In the genomic region with DNA sequence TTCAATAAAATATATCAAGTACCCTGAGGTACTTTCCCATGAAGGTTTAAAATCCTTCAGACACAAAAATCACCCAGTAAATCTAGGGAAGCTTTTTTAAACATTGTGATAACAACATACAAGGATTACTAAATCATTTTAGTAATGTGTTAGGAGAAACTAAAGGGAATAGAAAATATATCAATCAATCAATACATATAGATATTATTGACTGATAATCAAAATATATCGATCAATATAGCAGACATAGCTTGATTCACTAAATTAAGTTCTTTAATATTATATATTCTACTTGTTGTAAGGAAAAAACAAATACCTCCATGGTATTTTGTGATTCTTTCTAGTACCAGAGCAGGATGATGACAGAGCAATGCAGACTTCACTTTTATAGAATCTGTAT, we compare ENCODE assay signal across 6 cellular contexts. TPM values are rescaled to one million over a fixed set of nuclear protein-coding genes. Genes with fewer than 3 reads are reported as not detected.
"Had no signal": no experiment of that assay in that cellular context is flagged by ENCODE, and none has a peak within 500 bp of the region (broad histone marks: within the 10 kb centered on the region; RNA-seq: fewer than 3 reads in every experiment).

No MANE protein-coding gene starts in this region.

- DNase-seq: GM23248, GOT3, H7, HFFc6 had no signal

- FAIRE-seq: HepG2 had no signal

- ATAC-seq: HCT116, HepG2 had no signal

RNA-seq across cellular contexts. Expression of a gene that starts 35.2 kb away (rescaled TPM):
- total RNA-seq: GM23248, HepG2 had no signal
